Comparison of ENCODE assay signal across 1 cellular context in genomic region chr7:64774204-64774842, GRCh38.
TF ChIP-seq lines count a peak whose summit lies in the region.

No MANE protein-coding gene starts in this region.

TF ChIP-seq in GM12878, 131 proteins besides CTCF, POLR2A, EP300 and RAD21:
- TF ChIP-seq ESRRA (IDR thresholded peaks at IDR 0.05; ENCODE audit: low read length) = no peak
- TF ChIP-seq, protein P1, sequence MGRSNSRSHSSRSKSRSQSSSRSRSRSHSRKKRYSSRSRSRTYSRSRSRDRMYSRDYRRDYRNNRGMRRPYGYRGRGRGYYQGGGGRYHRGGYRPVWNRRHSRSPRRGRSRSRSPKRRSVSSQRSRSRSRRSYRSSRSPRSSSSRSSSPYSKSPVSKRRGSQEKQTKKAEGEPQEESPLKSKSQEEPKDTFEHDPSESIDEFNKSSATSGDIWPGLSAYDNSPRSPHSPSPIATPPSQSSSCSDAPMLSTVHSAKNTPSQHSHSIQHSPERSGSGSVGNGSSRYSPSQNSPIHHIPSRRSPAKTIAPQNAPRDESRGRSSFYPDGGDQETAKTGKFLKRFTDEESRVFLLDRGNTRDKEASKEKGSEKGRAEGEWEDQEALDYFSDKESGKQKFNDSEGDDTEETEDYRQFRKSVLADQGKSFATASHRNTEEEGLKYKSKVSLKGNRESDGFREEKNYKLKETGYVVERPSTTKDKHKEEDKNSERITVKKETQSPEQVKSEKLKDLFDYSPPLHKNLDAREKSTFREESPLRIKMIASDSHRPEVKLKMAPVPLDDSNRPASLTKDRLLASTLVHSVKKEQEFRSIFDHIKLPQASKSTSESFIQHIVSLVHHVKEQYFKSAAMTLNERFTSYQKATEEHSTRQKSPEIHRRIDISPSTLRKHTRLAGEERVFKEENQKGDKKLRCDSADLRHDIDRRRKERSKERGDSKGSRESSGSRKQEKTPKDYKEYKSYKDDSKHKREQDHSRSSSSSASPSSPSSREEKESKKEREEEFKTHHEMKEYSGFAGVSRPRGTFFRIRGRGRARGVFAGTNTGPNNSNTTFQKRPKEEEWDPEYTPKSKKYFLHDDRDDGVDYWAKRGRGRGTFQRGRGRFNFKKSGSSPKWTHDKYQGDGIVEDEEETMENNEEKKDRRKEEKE (IDR thresholded peaks at IDR 0.05) = no peak
- no peak for TF ChIP-seq RBBP5 (conservative IDR thresholded peaks at IDR 0.05)
- TF ChIP-seq, protein P2, sequence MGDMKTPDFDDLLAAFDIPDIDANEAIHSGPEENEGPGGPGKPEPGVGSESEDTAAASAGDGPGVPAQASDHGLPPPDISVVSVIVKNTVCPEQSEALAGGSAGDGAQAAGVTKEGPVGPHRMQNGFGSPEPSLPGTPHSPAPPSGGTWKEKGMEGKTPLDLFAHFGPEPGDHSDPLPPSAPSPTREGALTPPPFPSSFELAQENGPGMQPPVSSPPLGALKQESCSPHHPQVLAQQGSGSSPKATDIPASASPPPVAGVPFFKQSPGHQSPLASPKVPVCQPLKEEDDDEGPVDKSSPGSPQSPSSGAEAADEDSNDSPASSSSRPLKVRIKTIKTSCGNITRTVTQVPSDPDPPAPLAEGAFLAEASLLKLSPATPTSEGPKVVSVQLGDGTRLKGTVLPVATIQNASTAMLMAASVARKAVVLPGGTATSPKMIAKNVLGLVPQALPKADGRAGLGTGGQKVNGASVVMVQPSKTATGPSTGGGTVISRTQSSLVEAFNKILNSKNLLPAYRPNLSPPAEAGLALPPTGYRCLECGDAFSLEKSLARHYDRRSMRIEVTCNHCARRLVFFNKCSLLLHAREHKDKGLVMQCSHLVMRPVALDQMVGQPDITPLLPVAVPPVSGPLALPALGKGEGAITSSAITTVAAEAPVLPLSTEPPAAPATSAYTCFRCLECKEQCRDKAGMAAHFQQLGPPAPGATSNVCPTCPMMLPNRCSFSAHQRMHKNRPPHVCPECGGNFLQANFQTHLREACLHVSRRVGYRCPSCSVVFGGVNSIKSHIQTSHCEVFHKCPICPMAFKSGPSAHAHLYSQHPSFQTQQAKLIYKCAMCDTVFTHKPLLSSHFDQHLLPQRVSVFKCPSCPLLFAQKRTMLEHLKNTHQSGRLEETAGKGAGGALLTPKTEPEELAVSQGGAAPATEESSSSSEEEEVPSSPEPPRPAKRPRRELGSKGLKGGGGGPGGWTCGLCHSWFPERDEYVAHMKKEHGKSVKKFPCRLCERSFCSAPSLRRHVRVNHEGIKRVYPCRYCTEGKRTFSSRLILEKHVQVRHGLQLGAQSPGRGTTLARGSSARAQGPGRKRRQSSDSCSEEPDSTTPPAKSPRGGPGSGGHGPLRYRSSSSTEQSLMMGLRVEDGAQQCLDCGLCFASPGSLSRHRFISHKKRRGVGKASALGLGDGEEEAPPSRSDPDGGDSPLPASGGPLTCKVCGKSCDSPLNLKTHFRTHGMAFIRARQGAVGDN (IDR thresholded peaks at IDR 0.05) = no peak
- no peak for TF ChIP-seq NR2C1 (IDR thresholded peaks at IDR 0.05)
- no peak for TF ChIP-seq CUX1 (IDR thresholded peaks at IDR 0.05; ENCODE audit: insufficient replicate concordance, low read depth, low read length)
- TF ChIP-seq, protein P3, sequence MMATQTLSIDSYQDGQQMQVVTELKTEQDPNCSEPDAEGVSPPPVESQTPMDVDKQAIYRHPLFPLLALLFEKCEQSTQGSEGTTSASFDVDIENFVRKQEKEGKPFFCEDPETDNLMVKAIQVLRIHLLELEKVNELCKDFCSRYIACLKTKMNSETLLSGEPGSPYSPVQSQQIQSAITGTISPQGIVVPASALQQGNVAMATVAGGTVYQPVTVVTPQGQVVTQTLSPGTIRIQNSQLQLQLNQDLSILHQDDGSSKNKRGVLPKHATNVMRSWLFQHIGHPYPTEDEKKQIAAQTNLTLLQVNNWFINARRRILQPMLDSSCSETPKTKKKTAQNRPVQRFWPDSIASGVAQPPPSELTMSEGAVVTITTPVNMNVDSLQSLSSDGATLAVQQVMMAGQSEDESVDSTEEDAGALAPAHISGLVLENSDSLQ (IDR thresholded peaks at IDR 0.05) = no peak
- no peak for TF ChIP-seq SUPT20H (IDR thresholded peaks at IDR 0.05; ENCODE audit: borderline replicate concordance, control insufficient read depth, low read depth, low read length)
- TF ChIP-seq MYB (IDR thresholded peaks at IDR 0.05; ENCODE audit: borderline replicate concordance, low read depth, low read length) = no peak
- TF ChIP-seq POU2F2 (IDR thresholded peaks at IDR 0.05; ENCODE audit: borderline replicate concordance, low read depth, low read length) = no peak
